ENCODE assay signal across 19 cellular contexts in genomic region chr1:85563139-85563538, GRCh38. TPM values are rescaled to one million over a fixed set of nuclear protein-coding genes. Genes with fewer than 3 reads are reported as not detected.
"Had no signal": no experiment of that assay in that cellular context is flagged by ENCODE, and none has a peak within 500 bp of the region (broad histone marks: within the 10 kb centered on the region; RNA-seq: fewer than 3 reads in every experiment).

No MANE protein-coding gene starts in this region.

- H3K9me3 ChIP-seq: lower lobe of right lung, neutrophil, uterus had no signal

- H3K4me1 ChIP-seq: lower lobe of right lung, transverse colon, uterus had no signal

- H3K27me3 ChIP-seq: neutrophil, transverse colon, uterus had no signal

- H3K27ac ChIP-seq: lower lobe of right lung, neutrophil, transverse colon, uterus had no signal

- H3K4me3 ChIP-seq: lower lobe of right lung, transverse colon, uterus had no signal

- DNase-seq: activated CD4-positive, alpha-beta T cell treated with anti-CD3 and anti-CD28 coated beads, Interleukin-2, amount 10 ng/mL, durations not matched to agents 7 days and 5 days; activated CD8-positive, alpha-beta memory T cell treated with anti-CD3 and anti-CD28 coated beads, Interleukin-2, amount 50 U/mL, for 48 hours; activated CD8-positive, alpha-beta T cell treated with anti-CD3 and anti-CD28 coated beads, Interleukin-2, amount 10 ng/mL, durations not matched to agents 7 days and 5 days; activated gamma-delta T cell; activated T-cell treated with anti-CD3 and anti-CD28 coated beads, Interleukin-2, amount 50 U/mL, for 72 hours; amniotic stem cell; cortex of kidney; foreskin melanocyte; hypothalamus; lower lobe of right lung; natural killer cell; posterior cingulate gyrus; stimulated activated naive CD4-positive, alpha-beta T cell; transverse colon; uterus had no signal

- ATAC-seq: activated CD4-positive, CD25-positive, alpha-beta regulatory T cell treated with anti-CD3 and anti-CD28 coated beads, Interleukin-2, amount 50 U/mL, for 24 hours; activated CD8-positive, alpha-beta T cell treated with anti-CD3 and anti-CD28 coated beads, Interleukin-2, amount 10 ng/mL, durations not matched to agents 7 days and 5 days; activated naive CD4-positive, alpha-beta T cell treated with anti-CD3 and anti-CD28 coated beads, Interleukin-2, amount 50 U/mL, for 72 hours; activated T-cell treated with anti-CD3 and anti-CD28 coated beads, Interleukin-2, amount 50 U/mL, for 72 hours; esophagus mucosa; lower lobe of right lung; natural killer cell had no signal

- H3K36me3 ChIP-seq: lower lobe of right lung, neutrophil, transverse colon, uterus had no signal

RNA-seq across cellular contexts. Expression of gene CCN1, which starts 17.4 kb away (rescaled TPM):
- total RNA-seq: activated CD4-positive, alpha-beta T cell treated with anti-CD3 and anti-CD28 coated beads, Interleukin-2, amount 10 ng/mL, durations not matched to agents 7 days and 5 days; activated CD8-positive, alpha-beta T cell treated with anti-CD3 and anti-CD28 coated beads, Interleukin-2, amount 10 ng/mL, durations not matched to agents 7 days and 5 days; activated naive CD4-positive, alpha-beta T cell treated with anti-CD3 and anti-CD28 coated beads, Interleukin-2, amount 50 U/mL, for 72 hours; natural killer cell had no signal
